Comparison of ENCODE assay signal across 12 cellular contexts in genomic region chr11:57182896-57183295, GRCh38. TPM values are rescaled to one million over a fixed set of nuclear protein-coding genes. Genes with fewer than 3 reads are reported as not detected.
"Had no signal": no experiment of that assay in that cellular context is flagged by ENCODE, and none has a peak within 500 bp of the region (broad histone marks: within the 10 kb centered on the region; RNA-seq: fewer than 3 reads in every experiment).

No MANE protein-coding gene starts in this region.

- H3K9me3 ChIP-seq: HAP-1 had no signal

- H3K27ac ChIP-seq: GM23248 had no signal

- DNase-seq: GM23248, GOT3, H7, H9, HCEC 1CT, HFFc6 had no signal

- ATAC-seq: GM23338, HCT116 had no signal

- H3K4me1 ChIP-seq: HAP-1 had no signal

- H2AFZ ChIP-seq: GM23248, GM23338 had no signal

- H3K9ac ChIP-seq: GM23248 had no signal

- FAIRE-seq: H1, H54 had no signal

- H3K4me2 ChIP-seq: GM23338 had no signal

- H3K36me3 ChIP-seq: HAP-1 had no signal

- H3K4me3 ChIP-seq: GM23248, GM23338, HAP-1 had no signal

RNA-seq across cellular contexts. Expression of gene LRRC55, which starts 1.1 kb away (rescaled TPM):
- total RNA-seq: GM23248, H4, HFFc6 had no signal
- polyA plus RNA-seq: GM23248 had no signal

RNA-seq across cellular contexts. Expression of gene APLNR, which starts 54.2 kb away (rescaled TPM):
- total RNA-seq: GM23248, H1, HFFc6 had no signal
- polyA plus RNA-seq: GM23338 had no signal
